25 cellular contexts compared by ENCODE assay signal in genomic region chrX:10557166-10557565, GRCh38.
"Had no signal": no experiment of that assay in that cellular context is flagged by ENCODE, and none has a peak within 500 bp of the region (broad histone marks: within the 10 kb centered on the region; RNA-seq: fewer than 3 reads in every experiment).

No MANE protein-coding gene starts in this region.

- H3K36me3 ChIP-seq: esophagus squamous epithelium, gastroesophageal sphincter, heart right ventricle, left lung, prostate gland, right atrium auricular region, stomach, thyroid gland had no signal

- DNase-seq: cortex of kidney; effector memory CD8-positive, alpha-beta T cell; erythroblast; esophagus squamous epithelium; foreskin keratinocyte; glutamatergic neuron; heart right ventricle; hippocampal formation; left cardiac atrium; left lung; mesenchymal stem cell; midbrain; naive thymus-derived CD8-positive, alpha-beta T cell; nephron progenitor cell; nucleus accumbens; stimulated activated CD4-positive, alpha-beta T cell treated with anti-CD3 and anti-CD28 coated beads, Interleukin-2, amount 100 ng/mL, for 24 hours; stimulated activated CD4-positive, alpha-beta T cell treated with anti-CD3 and anti-CD28 coated beads, Interleukin-4, amount 100 ng/mL, for 24 hours; stimulated activated naive CD4-positive, alpha-beta T cell treated with Interleukin-2 at 50 U/mL for 16 hours; stomach; thyroid gland had no signal

- H3K9me3 ChIP-seq: esophagus squamous epithelium, gastroesophageal sphincter, heart right ventricle, left lung, prostate gland, right atrium auricular region, stomach, thyroid gland had no signal

- H3K27ac ChIP-seq: esophagus squamous epithelium, foreskin keratinocyte, gastroesophageal sphincter, heart right ventricle, left lung, prostate gland, right atrium auricular region, stomach, thyroid gland had no signal

- H3K36me3 Mint-ChIP-seq: stimulated activated effector memory CD8-positive, alpha-beta T cell treated with anti-CD3 and anti-CD28 coated beads, Interleukin-12 subunit alpha, Interleukin-12 subunit beta, amount 100 ng/mL, for 72 hours had no signal

- H3K4me3 Mint-ChIP-seq: effector memory CD8-positive, alpha-beta T cell; naive thymus-derived CD8-positive, alpha-beta T cell; nephron progenitor cell; stimulated activated effector memory CD8-positive, alpha-beta T cell treated with anti-CD3 and anti-CD28 coated beads, Interleukin-12 subunit alpha, Interleukin-12 subunit beta, amount 100 ng/mL, for 72 hours; type B pancreatic cell had no signal

- H3K27me3 Mint-ChIP-seq: effector memory CD8-positive, alpha-beta T cell; type B pancreatic cell had no signal

- H3K4me1 ChIP-seq: esophagus squamous epithelium, foreskin keratinocyte, left lung, prostate gland, right atrium auricular region, stomach, thyroid gland had no signal

- H3K9me3 Mint-ChIP-seq: type B pancreatic cell had no signal

- H3K27ac Mint-ChIP-seq: effector memory CD8-positive, alpha-beta T cell; naive thymus-derived CD8-positive, alpha-beta T cell; nephron progenitor cell; stimulated activated effector memory CD8-positive, alpha-beta T cell treated with anti-CD3 and anti-CD28 coated beads, Interleukin-12 subunit alpha, Interleukin-12 subunit beta, amount 100 ng/mL, for 72 hours; type B pancreatic cell had no signal

- H3K4me1 Mint-ChIP-seq: naive thymus-derived CD8-positive, alpha-beta T cell; stimulated activated effector memory CD8-positive, alpha-beta T cell treated with anti-CD3 and anti-CD28 coated beads, Interleukin-12 subunit alpha, Interleukin-12 subunit beta, amount 100 ng/mL, for 72 hours had no signal

- H3K4me3 ChIP-seq: esophagus squamous epithelium, gastroesophageal sphincter, heart right ventricle, left lung, prostate gland, right atrium auricular region, stomach, thyroid gland had no signal

- H3K27me3 ChIP-seq: esophagus squamous epithelium, foreskin keratinocyte, gastroesophageal sphincter, heart right ventricle, left lung, right atrium auricular region, stomach, thyroid gland had no signal
